8 cellular contexts compared by ENCODE assay signal in genomic region chr14:22599349-22599748, GRCh38. TPM values are rescaled to one million over a fixed set of nuclear protein-coding genes. Genes with fewer than 3 reads are reported as not detected.
DNase-seq lines count a peak whose midpoint lies in the region; ATAC-seq, FAIRE-seq and TF ChIP-seq lines count a peak whose summit lies in the region.

No MANE protein-coding gene starts in this region.

- ATAC-seq in A549, result no peak
- no peak for ATAC-seq in naive B cell (ENCODE audit: low read depth in 2 of 2)
- ATAC-seq in HG03159 (IDR thresholded peaks at IDR 0.05; ENCODE audit: unreplicated experiment), result no peak

- H3K4me1 ChIP-seq in A549 (peaks cover 56% of the 10 kb centered on the region), colonic mucosa (no peaks in the 10 kb centered on the region)

- H3K36me3 Mint-ChIP-seq in IgD-negative memory B cell (peaks cover 8% of the 10 kb centered on the region), naive B cell (peaks cover 15 to 26% of the 10 kb centered on the region in 2 donors)

- no peak for TF ChIP-seq POLR2A in A549 (IDR thresholded peaks at IDR 0.05; ENCODE audit: low read length)

- H3K9ac ChIP-seq in colonic mucosa (ENCODE audit: low read depth in 2 of 2, low read length in 2 of 2), result peak overlapping the region in 1 of 2 donors; percentile 89

- peaks cover 12 to 18% (median 17%) of the 10 kb centered on the region in 3 donors for H3K4me1 Mint-ChIP-seq in IgD-negative memory B cell
- H3K4me1 Mint-ChIP-seq in naive B cell, result peaks cover 16 to 30% (median 27%) of the 10 kb centered on the region in 3 donors

- H3K27ac ChIP-seq in A549 (peak overlapping the region; percentile 86 to 91), colonic mucosa (no peak overlapping the region)

- TF ChIP-seq CTCF in A549 (IDR thresholded peaks at IDR 0.05) (no peak), colonic mucosa (IDR thresholded peaks at IDR 0.05) (no peak)

- no peaks in the 10 kb centered on the region for H3K27me3 Mint-ChIP-seq in IgD-negative memory B cell
- H3K27me3 Mint-ChIP-seq in naive B cell, result peaks cover 0 to 5% (median 0%) of the 10 kb centered on the region in 3 donors

- H3K4me3 ChIP-seq in A549, result peak overlapping the region; percentile 84
- H3K4me3 ChIP-seq in colonic mucosa, result peak overlapping the region; percentile 56

- no peak for TF ChIP-seq EP300 in A549 (IDR thresholded peaks at IDR 0.05)

- no peaks in the 10 kb centered on the region for H3K9me3 Mint-ChIP-seq in IgD-negative memory B cell
- H3K9me3 Mint-ChIP-seq in naive B cell, result no peaks in the 10 kb centered on the region

- POLR2A ChIA-PET in A549 (lab: Yijun Ruan, JAX), result interaction anchor here (0.8 to 2.9 kb wide), 9 partner anchors 8 to 167 kb away, joined by 3 to 42 read pairs (median 6); partner anchors contain the start of genes DAD1 and OXA1L

- H3K4me2 ChIP-seq in A549, result peak overlapping the region; percentile 95

- intact Hi-C loops in colonic mucosa (cut with DNase I), result no loop called here

- no peak for FAIRE-seq in A549 (lab: Jason Lieb, UNC)

- H3K36me3 ChIP-seq in colonic mucosa, result peaks cover 7% of the 10 kb centered on the region

- DNase-seq in A549 (ENCODE audit: low read depth in 1 of 2, low spot score in 1 of 2) (no peak), colonic mucosa (no peak), naive B cell (no peak), pons (ENCODE audit: low spot score) (no peak), MV-4-11 (lab: John Stamatoyannopoulos, UW) (no peak)
- no peak for DNase-seq in activated CD4-positive, alpha-beta T cell treated with anti-CD3 and anti-CD28 coated beads, Interleukin-2, amount 50 U/mL, for 1 hour

- peak overlapping the region in 1 of 3 donors; percentile 54 for H3K27ac Mint-ChIP-seq in IgD-negative memory B cell
- peak overlapping the region in 3 of 6 donors; percentile 2 to 90 (median 29) for H3K27ac Mint-ChIP-seq in naive B cell

- H3K27me3 ChIP-seq in colonic mucosa, result no peaks in the 10 kb centered on the region

- WGBS in A549 (ENCODE audit: missing lambda C conversion rate), result 46% methylated on average over 3 of the region's 3 CpGs

- no peak for TF ChIP-seq RAD21 in A549 (conservative IDR thresholded peaks at IDR 0.05 in 1 of 2, IDR thresholded peaks at IDR 0.05 in 1 of 2)

- CTCF ChIA-PET in A549 (lab: Yijun Ruan, JAX), result interaction anchor here (0.7 to 8.8 kb wide), 18 partner anchors 9 to 301 kb away, joined by 3 to 85 read pairs (median 4); partner anchors contain the start of genes DAD1, OR6J1 and OXA1L

- peak overlapping the region; percentile 95 to 98 (median 98) for H3K4me3 Mint-ChIP-seq in IgD-negative memory B cell
- H3K4me3 Mint-ChIP-seq in naive B cell, result peak overlapping the region; percentile 72 to 99 (median 96)

- H3K9me3 ChIP-seq in A549 (no peaks in the 10 kb centered on the region), colonic mucosa (no peaks in the 10 kb centered on the region)

TF ChIP-seq in A549, 52 proteins besides CTCF, POLR2A, EP300 and RAD21:
- TF ChIP-seq HMGXB4 (CRISPR knock-in tag; IDR thresholded peaks at IDR 0.05; ENCODE audit: borderline replicate concordance), result no peak
- no peak for TF ChIP-seq RCOR1 (IDR thresholded peaks at IDR 0.05; ENCODE audit: low read depth, low read length)
- TF ChIP-seq RFX5 (IDR thresholded peaks at IDR 0.05), result no peak
- no peak for TF ChIP-seq FOSL2 (IDR thresholded peaks at IDR 0.05)
- TF ChIP-seq FOSL2 (CRISPR knock-in tag; IDR thresholded peaks at IDR 0.05), result no peak
- no peak for TF ChIP-seq RNF2 (IDR thresholded peaks at IDR 0.05; ENCODE audit: borderline replicate concordance, low read depth)
- TF ChIP-seq ZSCAN20 (CRISPR knock-in tag; IDR thresholded peaks at IDR 0.05), result no peak
- TF ChIP-seq ZC3H11A (IDR thresholded peaks at IDR 0.05), result no peak
- TF ChIP-seq SREBF2 (IDR thresholded peaks at IDR 0.05), result no peak
- TF ChIP-seq PHF8 (IDR thresholded peaks at IDR 0.05; ENCODE audit: borderline replicate concordance, low read depth), result no peak
- no peak for TF ChIP-seq NR3C1 (IDR thresholded peaks at IDR 0.05)
- no peak for TF ChIP-seq HOXB13 (CRISPR knock-in tag; IDR thresholded peaks at IDR 0.05; ENCODE audit: low read depth)
- no peak for TF ChIP-seq CBX8 (IDR thresholded peaks at IDR 0.05)
- no peak for TF ChIP-seq ZNF302 (CRISPR knock-in tag; IDR thresholded peaks at IDR 0.05)
- no peak for TF ChIP-seq E2F6 (IDR thresholded peaks at IDR 0.05; ENCODE audit: borderline replicate concordance, low read depth)
- no peak for TF ChIP-seq RARB (CRISPR knock-in tag; IDR thresholded peaks at IDR 0.05)
- no peak for TF ChIP-seq MAZ (IDR thresholded peaks at IDR 0.05; ENCODE audit: borderline replicate concordance, low read depth, low read length)
- TF ChIP-seq ESRRA (IDR thresholded peaks at IDR 0.05; ENCODE audit: borderline replicate concordance, low read length), result no peak
- no peak for TF ChIP-seq REST (IDR thresholded peaks at IDR 0.05)

RNA-seq across cellular contexts. Expression of gene ABHD4, which starts 1.2 kb away (rescaled TPM):
- 58.3 and 75.0 TPM in 2 replicates for polyA plus RNA-seq in A549 (2011; rRNA removed)
- 70.0 and 92.8 TPM in 2 replicates for polyA plus RNA-seq in A549 (2012; cell fraction: cytosol; rRNA removed)
- polyA plus RNA-seq in A549 (2012; cell fraction: nucleus; rRNA removed), result 89.5 and 91.0 TPM in 2 replicates
- 63.4 to 70.7 TPM (median 66.5 TPM) in 3 replicates for polyA plus RNA-seq in A549 (2017; fragmentation: RNase III; extraction: RNeasy Plus Mini Kit Qiagen cat#74134 plus additional on column Dnase treatment)
- polyA minus RNA-seq in A549 (2011; rRNA and poly(A)+ RNA removed), result 57.6 and 74.4 TPM in 2 replicates
- 9.0 TPM for polyA plus RNA-seq in IgD-negative memory B cell
- total RNA-seq in colonic mucosa, result 10 to 100 TPM; 14.5 to 32.4 TPM
- 10 to 100 TPM in 2 of 6 donors, 1 to 10 TPM in 4; 4.8 to 14.1 (median 9.2) TPM for polyA plus RNA-seq in naive B cell (ENCODE audit: low read depth in 6 of 6)

RNA-seq across cellular contexts. Expression of gene DAD1, which starts 10.3 kb away (rescaled TPM):
- polyA plus RNA-seq in A549 (2011; rRNA removed), result 458 and 474 TPM in 2 replicates
- 417 and 429 TPM in 2 replicates for polyA plus RNA-seq in A549 (2012; cell fraction: cytosol; rRNA removed)
- 241 and 387 TPM in 2 replicates for polyA plus RNA-seq in A549 (2012; cell fraction: nucleus; rRNA removed)
- 314 to 317 TPM (median 317 TPM) in 3 replicates for polyA plus RNA-seq in A549 (2017; fragmentation: RNase III; extraction: RNeasy Plus Mini Kit Qiagen cat#74134 plus additional on column Dnase treatment)
- 144 and 183 TPM in 2 replicates for polyA minus RNA-seq in A549 (2011; rRNA and poly(A)+ RNA removed)
- polyA plus RNA-seq in IgD-negative memory B cell, result 420 TPM
- 100 to 1,000 TPM; 163 to 219 TPM for total RNA-seq in colonic mucosa
- polyA plus RNA-seq in naive B cell (ENCODE audit: low read depth in 6 of 6), result 100 to 1,000 TPM; 427 to 721 (median 474) TPM

RNA-seq across cellular contexts. Expression of gene OR6J1, which starts 44.8 kb away (rescaled TPM):
- polyA plus RNA-seq in A549 (2011; rRNA removed), result not detected in 2 replicates
- polyA plus RNA-seq in A549 (2012; cell fraction: cytosol; rRNA removed), result not detected in 2 replicates
- 0.01 TPM in 1 of 2 replicates, not detected in the other for polyA plus RNA-seq in A549 (2012; cell fraction: nucleus; rRNA removed)
- polyA plus RNA-seq in A549 (2017; fragmentation: RNase III; extraction: RNeasy Plus Mini Kit Qiagen cat#74134 plus additional on column Dnase treatment), result not detected in 3 replicates
- polyA minus RNA-seq in A549 (2011; rRNA and poly(A)+ RNA removed), result 0.08 TPM in 1 of 2 replicates, not detected in the other
- polyA plus RNA-seq in IgD-negative memory B cell, result not detected
- total RNA-seq in colonic mucosa, result not detected
- polyA plus RNA-seq in naive B cell (ENCODE audit: low read depth in 6 of 6), result not detected
